In the genomic region with DNA sequence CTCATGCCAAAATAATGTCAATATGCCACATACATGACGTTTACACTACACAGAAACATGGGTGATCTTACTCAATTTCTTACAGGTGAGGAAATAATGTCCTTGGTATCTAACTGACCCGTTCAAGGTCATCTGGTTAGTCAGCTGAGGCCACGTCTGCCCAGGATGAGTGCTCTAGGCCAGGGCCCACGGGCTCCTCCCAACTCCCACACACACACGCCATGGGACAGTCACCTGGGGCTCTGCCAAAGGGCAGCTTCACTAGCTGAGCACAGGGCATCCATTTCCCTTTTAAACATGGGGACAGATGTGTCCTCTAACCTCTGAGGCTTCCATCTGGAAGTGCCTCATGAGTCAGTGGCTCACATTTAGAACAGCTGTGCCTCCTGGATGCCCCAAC, we compare ENCODE assay signal across 9 cellular contexts.
DNase-seq lines count a peak whose midpoint lies in the region; ATAC-seq and TF ChIP-seq lines count a peak whose summit lies in the region.
"Had no signal": no experiment of that assay in that cellular context is flagged by ENCODE, and none has a peak within 500 bp of the region (broad histone marks: within the 10 kb centered on the region; RNA-seq: fewer than 3 reads in every experiment).

No MANE protein-coding gene starts in this region.

- H3K27ac ChIP-seq in right lobe of liver, result peak overlapping the region; percentile 44 to 64 (median 57)
- H3K27ac ChIP-seq in upper lobe of right lung, result peak overlapping the region; percentile 63
- H3K27ac ChIP-seq: 22Rv1 had no signal

- H3K4me1 ChIP-seq in right lobe of liver (peaks cover 0 to 72% (median 35%) of the 10 kb centered on the region in 4 donors), upper lobe of right lung (peaks cover 55% of the 10 kb centered on the region)

- TF ChIP-seq CTCF in cardiac fibroblast (IDR thresholded peaks at IDR 0.05; ENCODE audit: low read depth, low read length), result no peak
- TF ChIP-seq CTCF in right lobe of liver (IDR thresholded peaks at IDR 0.05), result no peak
- no peak for TF ChIP-seq CTCF in upper lobe of right lung (IDR thresholded peaks at IDR 0.05)

- H3K36me3 ChIP-seq in right lobe of liver, result no peaks in the 10 kb centered on the region
- H3K36me3 ChIP-seq in upper lobe of right lung, result no peaks in the 10 kb centered on the region

- WGBS in right lobe of liver (ENCODE audit: insufficient coverage, low coverage, low lambda C conversion rate, missing lambda C conversion rate), result 3% methylated on average over 5 of the region's 5 CpGs

- H3K27me3 ChIP-seq in right lobe of liver (no peaks in the 10 kb centered on the region), upper lobe of right lung (no peaks in the 10 kb centered on the region)

- intact Hi-C loops in right lobe of liver (cut with DNase I), result no loop called here
- intact Hi-C loops in upper lobe of right lung (cut with DNase I), result no loop called here

- H3K4me3 ChIP-seq in cardiac fibroblast (replicated peaks in 1 of 2; ENCODE audit: low read depth in 2 of 2, low read length in 2 of 2) (no peak overlapping the region), right lobe of liver (no peak overlapping the region), upper lobe of right lung (no peak overlapping the region)

- ATAC-seq in right lobe of liver (peak; percentile 72 to 80 (median 78)), upper lobe of right lung (peak; percentile 60), GM21619 (IDR thresholded peaks at IDR 0.05; ENCODE audit: unreplicated experiment) (no peak), GM19351 (IDR thresholded peaks at IDR 0.05; ENCODE audit: unreplicated experiment) (no peak)

- TF ChIP-seq POLR2A in right lobe of liver (IDR thresholded peaks at IDR 0.05), result no peak

- H3K9me3 ChIP-seq in right lobe of liver, result no peaks in the 10 kb centered on the region
- no peaks in the 10 kb centered on the region for H3K9me3 ChIP-seq in upper lobe of right lung

- DNase-seq in DMS53 (lab: John Stamatoyannopoulos, UW) (peak; percentile 65), DMS53 treated with DMSO at 0.1 percent for 48 hours (lab: John Stamatoyannopoulos, UW; ENCODE audit: unreplicated experiment) (no peak), cardiac fibroblast (ENCODE audit: low read depth in 2 of 2) (peak; percentile 68 to 92), right lobe of liver (peak; percentile 86 to 93 (median 92)), upper lobe of right lung (peak; percentile 84), RPMI8226 (no peak)

Comparison
In these comparisons a context has a peak if more than half of its experiments do, and no peak if none do; other contexts are left out.
1. DNase-seq: peak in DMS53 (single experiment), cardiac fibroblast (2 of 2), right lobe of liver (3 of 3) and upper lobe of right lung (single experiment); none in DMS53 treated with DMSO at 0.1 percent for 48 hours (single experiment) and RPMI8226 (single experiment).
2. ATAC-seq: peak in right lobe of liver (4 of 4) and upper lobe of right lung (single experiment); none in GM21619 (single experiment) and GM19351 (single experiment).